In genomic region chr2:236165491-236166156, GRCh38 we compare ENCODE assay signal across 19 cellular contexts. TPM values are rescaled to one million over a fixed set of nuclear protein-coding genes. Genes with fewer than 3 reads are reported as not detected.
DNase-seq lines count a peak whose midpoint lies in the region; ATAC-seq and TF ChIP-seq lines count a peak whose summit lies in the region.
"Had no signal": no experiment of that assay in that cellular context is flagged by ENCODE, and none has a peak within 500 bp of the region (broad histone marks: within the 10 kb centered on the region; RNA-seq: fewer than 3 reads in every experiment).

No MANE protein-coding gene starts in this region.

- in situ Hi-C loops in astrocyte of the cerebellum (cut with HindIII; ENCODE audit: low sequenced_read_pairs), result no loop called here

- peak overlapping the region; percentile 50 for H3K27ac Mint-ChIP-seq in activated T-cell treated with anti-CD3 and anti-CD28 coated beads, Interleukin-2, amount 50 U/mL, for 24 hours
- H3K27ac Mint-ChIP-seq in stimulated activated effector memory CD8-positive, alpha-beta T cell treated with anti-CD3 and anti-CD28 coated beads, Interleukin-12 subunit alpha, Interleukin-12 subunit beta, amount 100 ng/mL, for 72 hours, result no peak overlapping the region
- H3K27ac Mint-ChIP-seq: CD8-positive, alpha-beta T cell had no signal

- H3K4me3 ChIP-seq in astrocyte of the cerebellum (ENCODE audit: low read depth, low read length), result peak overlapping the region; percentile 50
- peak overlapping the region; percentile 62; the same call in 1 of the 2 replicates for H3K4me3 ChIP-seq in iPS-20b (ENCODE audit: low read length)
- no peak overlapping the region for H3K4me3 ChIP-seq in MM.1S (ENCODE audit: low read length)
- H3K4me3 ChIP-seq in gastroesophageal sphincter, result peak overlapping the region in 1 of 2 donors; percentile 36
- H3K4me3 ChIP-seq: A549, SK-N-MC had no signal

- TF ChIP-seq EP300 in gastroesophageal sphincter (IDR thresholded peaks at IDR 0.05), result no peak

- H3K4me3 Mint-ChIP-seq in activated T-cell treated with anti-CD3 and anti-CD28 coated beads, Interleukin-2, amount 50 U/mL, for 24 hours, result no peak overlapping the region
- H3K4me3 Mint-ChIP-seq in stimulated activated effector memory CD8-positive, alpha-beta T cell treated with anti-CD3 and anti-CD28 coated beads, Interleukin-12 subunit alpha, Interleukin-12 subunit beta, amount 100 ng/mL, for 72 hours, result peak overlapping the region; percentile 62

- no peaks in the 10 kb centered on the region for H3K9me2 ChIP-seq in MM.1S (replicated peaks; ENCODE audit: insufficient read depth, low read length)

- H3F3A ChIP-seq in MM.1S (ENCODE audit: insufficient read depth, low read length), result no peaks in the 10 kb centered on the region

- H3K27me3 Mint-ChIP-seq in activated T-cell treated with anti-CD3 and anti-CD28 coated beads, Interleukin-2, amount 50 U/mL, for 24 hours, result peaks cover 67% of the 10 kb centered on the region

- H3K27ac ChIP-seq in iPS-20b (ENCODE audit: low read length) (no peak overlapping the region), MM.1S (ENCODE audit: low read length) (no peak overlapping the region), gastroesophageal sphincter (no peak overlapping the region)
- H3K27ac ChIP-seq: A549, body of pancreas, gastrocnemius medialis, SK-N-MC, VCaP had no signal

- H3K27me3 ChIP-seq in iPS-20b (ENCODE audit: insufficient read depth, low read length) (peaks cover 100% of the 10 kb centered on the region), MM.1S (replicated peaks; ENCODE audit: insufficient read depth, low read length) (peaks cover 64% of the 10 kb centered on the region), gastroesophageal sphincter (peaks cover 100% of the 10 kb centered on the region)

- H3K4me1 ChIP-seq in iPS-20b (ENCODE audit: insufficient read depth, low read length), result peaks cover 28% of the 10 kb centered on the region; the same call in 1 of the 2 replicates
- no peaks in the 10 kb centered on the region for H3K4me1 ChIP-seq in MM.1S (ENCODE audit: low read length)
- peaks cover 0 to 63% (median 50%) of the 10 kb centered on the region in 3 donors for H3K4me1 ChIP-seq in gastroesophageal sphincter

- no peak for DNase-seq in activated T-cell treated with anti-CD3 and anti-CD28 coated beads, Interleukin-2, amount 50 U/mL, for 24 hours
- DNase-seq in activated T-cell treated with anti-CD3 and anti-CD28 coated beads, Interleukin-2, amount 50 U/mL, for 1 hour, result no peak
- DNase-seq in astrocyte of the cerebellum (ENCODE audit: low read depth) (no peak), NCI-H146 (lab: John Stamatoyannopoulos, UW) (no peak), MM.1S (no peak)
- no peak for DNase-seq in stimulated activated effector memory CD8-positive, alpha-beta T cell treated with anti-CD3 and anti-CD28 coated beads, Interleukin-12 subunit alpha, Interleukin-12 subunit beta, amount 100 ng/mL, for 72 hours (ENCODE audit: low spot score in 2 of 2)
- DNase-seq: body of pancreas; CD8-positive, alpha-beta T cell; EL; gastrocnemius medialis; NCI-H1694; OCI-M1 had no signal

- no peaks in the 10 kb centered on the region for H3K79me2 ChIP-seq in MM.1S (ENCODE audit: low read length)

- no peak for TF ChIP-seq CTCF in astrocyte of the cerebellum (IDR thresholded peaks at IDR 0.05; ENCODE audit: low read depth, low read length, missing control alignments)
- no peak for TF ChIP-seq CTCF in MM.1S (IDR thresholded peaks at IDR 0.05; ENCODE audit: low read length)
- no peak for TF ChIP-seq CTCF in gastroesophageal sphincter (IDR thresholded peaks at IDR 0.05)

- H3K4me1 Mint-ChIP-seq in activated T-cell treated with anti-CD3 and anti-CD28 coated beads, Interleukin-2, amount 50 U/mL, for 24 hours (ENCODE audit: low read depth), result peaks cover 21% of the 10 kb centered on the region
- peaks cover 10% of the 10 kb centered on the region for H3K4me1 Mint-ChIP-seq in stimulated activated effector memory CD8-positive, alpha-beta T cell treated with anti-CD3 and anti-CD28 coated beads, Interleukin-12 subunit alpha, Interleukin-12 subunit beta, amount 100 ng/mL, for 72 hours

- H3K9me3 ChIP-seq in iPS-20b (ENCODE audit: insufficient read depth, low read depth, low read length) (peaks cover 4% of the 10 kb centered on the region; the same call in 1 of the 2 replicates), MM.1S (replicated peaks; ENCODE audit: insufficient read depth, low read length) (no peaks in the 10 kb centered on the region), gastroesophageal sphincter (no peaks in the 10 kb centered on the region)
- H3K9me3 ChIP-seq: A549, body of pancreas, gastrocnemius medialis had no signal

- H3K36me3 ChIP-seq in iPS-20b (ENCODE audit: insufficient read depth, low read depth, low read length) (no peaks in the 10 kb centered on the region), MM.1S (replicated peaks; ENCODE audit: insufficient read depth, low read length) (no peaks in the 10 kb centered on the region), gastroesophageal sphincter (no peaks in the 10 kb centered on the region)
- H3K36me3 ChIP-seq: gastrocnemius medialis had no signal

- no peak overlapping the region for H2AFZ ChIP-seq in MM.1S (ENCODE audit: low read length)

- no peak for TF ChIP-seq POLR2A in gastroesophageal sphincter (IDR thresholded peaks at IDR 0.05)

- H3K9ac ChIP-seq in iPS-20b (ENCODE audit: low read depth, low read length) (no peak overlapping the region), MM.1S (ENCODE audit: low read length) (no peak overlapping the region)

- 26 to 56% methylated on average over 6 to 13 of the region's 21 CpGs for WGBS in gastroesophageal sphincter (ENCODE audit: low coverage in 1 of 2), 2 donors

- no peak overlapping the region for H3K4me2 ChIP-seq in MM.1S (ENCODE audit: low read depth, low read length)

- H4K20me1 ChIP-seq in MM.1S (ENCODE audit: insufficient read depth, low read length), result no peaks in the 10 kb centered on the region

- H3K9me3 Mint-ChIP-seq in activated T-cell treated with anti-CD3 and anti-CD28 coated beads, Interleukin-2, amount 50 U/mL, for 24 hours, result no peaks in the 10 kb centered on the region
- no peaks in the 10 kb centered on the region for H3K9me3 Mint-ChIP-seq in stimulated activated effector memory CD8-positive, alpha-beta T cell treated with anti-CD3 and anti-CD28 coated beads, Interleukin-12 subunit alpha, Interleukin-12 subunit beta, amount 100 ng/mL, for 72 hours
- H3K9me3 Mint-ChIP-seq: CD8-positive, alpha-beta T cell had no signal

- no peak for ATAC-seq in stimulated activated effector memory CD8-positive, alpha-beta T cell treated with anti-CD3 and anti-CD28 coated beads, Interleukin-12 subunit alpha, Interleukin-12 subunit beta, amount 100 ng/mL, for 72 hours
- ATAC-seq in gastroesophageal sphincter, result no peak
- ATAC-seq: A549; body of pancreas; CD8-positive, alpha-beta T cell; gastrocnemius medialis had no signal

- H3K36me3 Mint-ChIP-seq in activated T-cell treated with anti-CD3 and anti-CD28 coated beads, Interleukin-2, amount 50 U/mL, for 24 hours (ENCODE audit: low read depth), result no peaks in the 10 kb centered on the region
- H3K36me3 Mint-ChIP-seq in stimulated activated effector memory CD8-positive, alpha-beta T cell treated with anti-CD3 and anti-CD28 coated beads, Interleukin-12 subunit alpha, Interleukin-12 subunit beta, amount 100 ng/mL, for 72 hours, result peaks cover 21% of the 10 kb centered on the region
- H3K36me3 Mint-ChIP-seq: CD8-positive, alpha-beta T cell had no signal

RNA-seq across cellular contexts. Expression of gene GBX2, which starts 2.6 kb away (rescaled TPM):
- total RNA-seq in gastroesophageal sphincter, result not detected
- total RNA-seq: activated CD8-positive, alpha-beta memory T cell treated with anti-CD3 and anti-CD28 coated beads for 36 hours; body of pancreas; CD8-positive, alpha-beta T cell; gastrocnemius medialis; posterior vena cava had no signal
